8 cellular contexts compared by ENCODE assay signal in genomic region chr17:20320535-20321229, GRCh38.
DNase-seq lines count a peak whose midpoint lies in the region; ATAC-seq and TF ChIP-seq lines count a peak whose summit lies in the region.
"Not testable (repeated sequence)": the region's sequence is repeated elsewhere in the genome, so short reads cannot be mapped to it uniquely, and the experiment has no call there.

No MANE protein-coding gene starts in this region.

- not testable (repeated sequence) for H3K9me2 ChIP-seq in OCI-LY1 (ENCODE audit: low read depth, low read length)

- H3K4me3 ChIP-seq in OCI-LY1 (ENCODE audit: low read depth, low read length, poor library complexity, severe bottlenecking): not testable (repeated sequence)
- peak overlapping the region; percentile 26 for H3K4me3 ChIP-seq in iPS-15b (ENCODE audit: low read depth, low read length)
- peak overlapping the region; percentile 80 for H3K4me3 ChIP-seq in thoracic aorta

- H2AFZ ChIP-seq in OCI-LY1 (ENCODE audit: low read length): not testable (repeated sequence)

- H3K27ac ChIP-seq in OCI-LY1 (ENCODE audit: low read depth, low read length, poor library complexity, severe bottlenecking): not testable (repeated sequence)
- H3K27ac ChIP-seq in thoracic aorta: peak overlapping the region; percentile 56 to 67

- not testable (repeated sequence) for H3K4me2 ChIP-seq in OCI-LY1 (ENCODE audit: low read length)

- not testable (repeated sequence) for H3K79me2 ChIP-seq in OCI-LY1 (ENCODE audit: insufficient read depth, low read length)

- not testable (repeated sequence) for H4K20me1 ChIP-seq in OCI-LY1 (ENCODE audit: insufficient read depth, low read length)

- H3K9me3 ChIP-seq in OCI-LY1 (ENCODE audit: low read length); iPS-15b (ENCODE audit: control insufficient read depth, insufficient read depth, low read length); thoracic aorta: not testable (repeated sequence)

- H3K27me3 ChIP-seq in OCI-LY1 (ENCODE audit: insufficient read depth, low read length); iPS-15b (ENCODE audit: control insufficient read depth, insufficient read depth, low read length); thoracic aorta (replicated peaks; ENCODE audit: insufficient read depth): not testable (repeated sequence)

- CTCF ChIA-PET in GM10248 (lab: Yijun Ruan, JAX): interaction anchor here (1.0 to 3.0 kb wide), 8 partner anchors 36 to 328 kb away, joined by 3 to 33 read pairs (median 7); no protein-coding TSS in a partner anchor

- peak; percentile 48 for DNase-seq in GM10248 (ENCODE audit: extremely low spot score)
- DNase-seq in activated CD8-positive, alpha-beta memory T cell treated with anti-CD3 and anti-CD28 coated beads for 1 hour (ENCODE audit: extremely low read depth in 1 of 2, low read depth in 1 of 2): peak; percentile 44 to 59
- peak; percentile 87 for DNase-seq in cerebellar cortex (ENCODE audit: low spot score)
- peak; percentile 86 for DNase-seq in retina
- DNase-seq in thoracic aorta (ENCODE audit: low spot score): peak; percentile 72

- POLR2A ChIA-PET in GM10248 (lab: Yijun Ruan, JAX): not testable (repeated sequence)

- H3K36me3 ChIP-seq in OCI-LY1 (ENCODE audit: insufficient read depth, low read length); iPS-15b (ENCODE audit: control insufficient read depth, insufficient read depth, low read length); thoracic aorta: not testable (repeated sequence)

- H3F3A ChIP-seq in OCI-LY1 (ENCODE audit: insufficient read depth, low read length): not testable (repeated sequence)

- H3K9ac ChIP-seq in OCI-LY1 (ENCODE audit: low read length); iPS-15b (ENCODE audit: low read depth, low read length): not testable (repeated sequence)

- ATAC-seq in HG02970 (IDR thresholded peaks at IDR 0.05; ENCODE audit: low FRiP score, unreplicated experiment) (peak; percentile 66), thoracic aorta (ENCODE audit: insufficient number of reproducible peaks, low FRiP score, low read depth) (peak; percentile 88)

- TF ChIP-seq CTCF in GM10248 (IDR thresholded peaks at IDR 0.05; ENCODE audit: control extremely low read depth, extremely low read depth, low read depth, missing control alignments) (peak; percentile 98), OCI-LY1 (IDR thresholded peaks at IDR 0.05; ENCODE audit: low read length) (peak; percentile 67), thoracic aorta (IDR thresholded peaks at IDR 0.05) (peak; percentile 95)

- H3K4me1 ChIP-seq in OCI-LY1 (ENCODE audit: insufficient read depth, low read length, severe bottlenecking); iPS-15b (ENCODE audit: control insufficient read depth, insufficient read depth, low read length); thoracic aorta (ENCODE audit: control insufficient read depth in 1 of 2, low read depth in 2 of 2): not testable (repeated sequence)
